In genomic region chr3:64694127-64694526, GRCh38 we compare ENCODE assay signal across 25 cellular contexts. TPM values are rescaled to one million over a fixed set of nuclear protein-coding genes. Genes with fewer than 3 reads are reported as not detected.
"Had no signal": no experiment of that assay in that cellular context is flagged by ENCODE, and none has a peak within 500 bp of the region (broad histone marks: within the 10 kb centered on the region; RNA-seq: fewer than 3 reads in every experiment).

No MANE protein-coding gene starts in this region.

- H3K4me3 ChIP-seq: breast epithelium, dorsolateral prefrontal cortex, lower lobe of right lung, smooth muscle cell, stomach, tibial artery, upper lobe of right lung had no signal

- H3K4me2 ChIP-seq: smooth muscle cell had no signal

- ATAC-seq: activated CD8-positive, alpha-beta T cell treated with anti-CD3 and anti-CD28 coated beads for 36 hours; activated naive CD4-positive, alpha-beta T cell treated with anti-CD3 and anti-CD28 coated beads, Interleukin-2, amount 50 U/mL, for 72 hours; activated T-cell treated with anti-CD3 and anti-CD28 coated beads, Interleukin-2, amount 50 U/mL, for 4 hours; activated T-helper 17 cell treated with anti-CD3 and anti-CD28 coated beads, Interleukin-2, amount 50 U/mL, for 72 hours; lower lobe of right lung; natural killer cell treated with Interleukin-12 subunit alpha and Interleukin-12 subunit beta and Interleukin-15 and Interleukin-18, amount 100 ng/mL, for 72 hours; sciatic nerve; stimulated activated naive B cell treated with anti-CD40 and anti-IgM and Interleukin-4, amounts not matched to agents 10 μg/mL and 1 μg/mL and 100 μg/mL, for 72 hours; upper lobe of right lung had no signal

- H3K27me3 ChIP-seq: breast epithelium, stomach, tibial artery, upper lobe of right lung had no signal

- H3K9me3 ChIP-seq: breast epithelium, lower lobe of right lung, stomach, tibial artery, upper lobe of right lung had no signal

- H3K4me1 ChIP-seq: breast epithelium, lower lobe of right lung had no signal

- H3K27ac ChIP-seq: breast epithelium, dorsolateral prefrontal cortex, lower lobe of right lung, stomach, tibial artery, upper lobe of right lung had no signal

- H3K36me3 ChIP-seq: breast epithelium, lower lobe of right lung, stomach, tibial artery, upper lobe of right lung had no signal

- DNase-seq: activated CD4-positive, alpha-beta T cell treated with anti-CD3 and anti-CD28 coated beads, Interleukin-2, amount 50 U/mL, for 1 hour; activated CD8-positive, alpha-beta T cell treated with anti-CD3 and anti-CD28 coated beads for 36 hours; activated T-cell treated with anti-CD3 and anti-CD28 coated beads, Interleukin-2, amount 50 U/mL, for 4 hours; dorsolateral prefrontal cortex; effector memory CD4-positive, alpha-beta T cell; glutamatergic neuron; hippocampal formation; immature natural killer cell; kidney; lower lobe of right lung; mesenchymal stem cell; stimulated activated CD4-positive, alpha-beta T cell treated with anti-CD3 and anti-CD28 coated beads, Interleukin-1b, Interleukin-23, amount 100 ng/mL, for 48 hours; stimulated activated CD4-positive, alpha-beta T cell treated with anti-CD3 and anti-CD28 coated beads, Interleukin-4, amount 100 ng/mL, for 4 hours; stimulated activated CD8-positive, alpha-beta memory T cell treated with anti-CD3 and anti-CD28 coated beads, Interleukin-4, amount 100 ng/mL, for 48 hours; stimulated activated naive B cell treated with anti-CD40 and anti-IgM and Interleukin-4, amounts not matched to agents 10 μg/mL and 1 μg/mL and 100 μg/mL, for 72 hours; stomach; T-helper 2 cell; tibial artery; upper lobe of right lung had no signal

RNA-seq across cellular contexts. Expression of gene ADAMTS9, which starts 6.3 kb away (rescaled TPM):
- total RNA-seq: activated CD8-positive, alpha-beta T cell treated with anti-CD3 and anti-CD28 coated beads for 36 hours; activated naive CD4-positive, alpha-beta T cell treated with anti-CD3 and anti-CD28 coated beads, Interleukin-2, amount 50 U/mL, for 72 hours; activated T-helper 17 cell treated with anti-CD3 and anti-CD28 coated beads, Interleukin-2, amount 50 U/mL, for 72 hours; natural killer cell treated with Interleukin-12 subunit alpha and Interleukin-12 subunit beta and Interleukin-15 and Interleukin-18, amount 100 ng/mL, for 72 hours had no signal
- polyA plus RNA-seq: immature natural killer cell had no signal
